Comparison of ENCODE assay signal across 8 cellular contexts in genomic region chr11:64877390-64878222, GRCh38. TPM values are rescaled to one million over a fixed set of nuclear protein-coding genes. Genes with fewer than 3 reads are reported as not detected.
DNase-seq lines count a peak whose midpoint lies in the region; ATAC-seq, FAIRE-seq and TF ChIP-seq lines count a peak whose summit lies in the region.

No MANE protein-coding gene starts in this region.

- CTCF ChIA-PET in A549 (lab: Yijun Ruan, JAX): interaction anchor here (0.5 to 31.5 kb wide), 10 partner anchors 14 to 286 kb away, joined by 3 to 1607 read pairs (median 4); partner anchors contain the start of genes ARL2 and CDC42BPG

- no peak for TF ChIP-seq CTCF in A549 (IDR thresholded peaks at IDR 0.05)

- no peak for TF ChIP-seq POLR2A in A549 (IDR thresholded peaks at IDR 0.05; ENCODE audit: low read length)

- FAIRE-seq in A549 (lab: Jason Lieb, UNC) (no peak), HTR-8/SVneo (lab: Jason Lieb, UNC) (no peak)

- POLR2A ChIA-PET in A549 (lab: Yijun Ruan, JAX): interaction anchor here (0.7 to 4.4 kb wide), 11 partner anchors 9 to 33 kb away, joined by 3 to 27 read pairs (median 5); partner anchors contain the start of gene CDC42BPG

- H3K27ac ChIP-seq in A549: peak overlapping the region; percentile 88 to 92

- peak overlapping the region; percentile 90 for H3K4me3 ChIP-seq in A549

- H3K4me1 ChIP-seq in A549: peaks cover 34% of the 10 kb centered on the region

- TF ChIP-seq EP300 in A549 (IDR thresholded peaks at IDR 0.05): no peak

- H3K4me1 Mint-ChIP-seq in effector memory CD8-positive, alpha-beta T cell (ENCODE audit: low read depth in 2 of 2): peaks cover 67 to 70% of the 10 kb centered on the region in 2 donors
- H3K4me1 Mint-ChIP-seq in natural killer cell treated with Interleukin-12 subunit alpha and Interleukin-12 subunit beta and Interleukin-15 and Interleukin-18, amount 100 ng/mL, for 72 hours (ENCODE audit: low read depth in 2 of 2): peaks cover 67 to 70% of the 10 kb centered on the region in 2 donors

- H3K36me3 Mint-ChIP-seq in effector memory CD8-positive, alpha-beta T cell (ENCODE audit: insufficient read depth): peaks cover 78% of the 10 kb centered on the region
- H3K36me3 Mint-ChIP-seq in natural killer cell treated with Interleukin-12 subunit alpha and Interleukin-12 subunit beta and Interleukin-15 and Interleukin-18, amount 100 ng/mL, for 72 hours: peaks cover 9% of the 10 kb centered on the region

- H3K4me2 ChIP-seq in A549: peak overlapping the region; percentile 95

- no peaks in the 10 kb centered on the region for H3K9me3 Mint-ChIP-seq in effector memory CD8-positive, alpha-beta T cell
- no peaks in the 10 kb centered on the region for H3K9me3 Mint-ChIP-seq in natural killer cell treated with Interleukin-12 subunit alpha and Interleukin-12 subunit beta and Interleukin-15 and Interleukin-18, amount 100 ng/mL, for 72 hours

- DNase-seq in A549 (ENCODE audit: low read depth in 1 of 2, low spot score in 1 of 2) (no peak), OCI-M1 (lab: John Stamatoyannopoulos, UW) (peak; percentile 58), HTR-8/SVneo (ENCODE audit: insufficient read length, low spot score) (no peak), NCI-H524 treated with DMSO at 0.1 percent for 48 hours (lab: John Stamatoyannopoulos, UW) (no peak)
- DNase-seq in effector memory CD8-positive, alpha-beta T cell: no peak
- DNase-seq in natural killer cell treated with Interleukin-12 subunit alpha and Interleukin-12 subunit beta and Interleukin-15 and Interleukin-18, amount 100 ng/mL, for 72 hours (ENCODE audit: low spot score): no peak

- TF ChIP-seq RAD21 in A549 (conservative IDR thresholded peaks at IDR 0.05 in 1 of 2, IDR thresholded peaks at IDR 0.05 in 1 of 2): no peak

- H3K27me3 Mint-ChIP-seq in effector memory CD8-positive, alpha-beta T cell: no peaks in the 10 kb centered on the region
- H3K27me3 Mint-ChIP-seq in natural killer cell treated with Interleukin-12 subunit alpha and Interleukin-12 subunit beta and Interleukin-15 and Interleukin-18, amount 100 ng/mL, for 72 hours: no peaks in the 10 kb centered on the region

- WGBS in A549 (ENCODE audit: missing lambda C conversion rate): 1% methylated on average over 39 of the region's 41 CpGs

- ATAC-seq in A549 (peak; percentile 17 to 28; a peak in 4 of 6 replicates), GM18861 (IDR thresholded peaks at IDR 0.05; ENCODE audit: unreplicated experiment) (peak; percentile 3), HG02678 (IDR thresholded peaks at IDR 0.05; ENCODE audit: unreplicated experiment) (no peak)
- ATAC-seq in effector memory CD8-positive, alpha-beta T cell (replicated peaks): peak; percentile 0
- peak in 1 of 2 donors; percentile 4 for ATAC-seq in natural killer cell treated with Interleukin-12 subunit alpha and Interleukin-12 subunit beta and Interleukin-15 and Interleukin-18, amount 100 ng/mL, for 72 hours

- H3K27ac Mint-ChIP-seq in effector memory CD8-positive, alpha-beta T cell: peak overlapping the region; percentile 98 to 99
- H3K27ac Mint-ChIP-seq in natural killer cell treated with Interleukin-12 subunit alpha and Interleukin-12 subunit beta and Interleukin-15 and Interleukin-18, amount 100 ng/mL, for 72 hours: peak overlapping the region; percentile 97 to 99

- peak overlapping the region; percentile 91 to 92 for H3K4me3 Mint-ChIP-seq in effector memory CD8-positive, alpha-beta T cell
- H3K4me3 Mint-ChIP-seq in natural killer cell treated with Interleukin-12 subunit alpha and Interleukin-12 subunit beta and Interleukin-15 and Interleukin-18, amount 100 ng/mL, for 72 hours: peak overlapping the region; percentile 99

- no peaks in the 10 kb centered on the region for H3K9me3 ChIP-seq in A549

TF ChIP-seq in A549, 52 proteins besides CTCF, POLR2A, EP300 and RAD21:
- no peak for TF ChIP-seq FOSL2 (IDR thresholded peaks at IDR 0.05)
- no peak for TF ChIP-seq FOSL2 (CRISPR knock-in tag; IDR thresholded peaks at IDR 0.05)
- no peak for TF ChIP-seq ZSCAN20 (CRISPR knock-in tag; IDR thresholded peaks at IDR 0.05)
- no peak for TF ChIP-seq PHF8 (IDR thresholded peaks at IDR 0.05; ENCODE audit: borderline replicate concordance, low read depth)
- no peak for TF ChIP-seq HOXB5 (CRISPR knock-in tag; IDR thresholded peaks at IDR 0.05)
- TF ChIP-seq MAX (IDR thresholded peaks at IDR 0.05): peak; percentile 50; the same call in 1 of the 2 replicates

RNA-seq across cellular contexts. Expression of gene EHD1, which starts 0.8 kb away (rescaled TPM):
- 25.9 and 27.7 TPM in 2 replicates for polyA plus RNA-seq in A549 (2011; rRNA removed)
- 96.0 and 103 TPM in 2 replicates for polyA plus RNA-seq in A549 (2012; cell fraction: cytosol; rRNA removed)
- polyA plus RNA-seq in A549 (2012; cell fraction: nucleus; rRNA removed): 153 and 200 TPM in 2 replicates
- polyA plus RNA-seq in A549 (2017; fragmentation: RNase III; extraction: RNeasy Plus Mini Kit Qiagen cat#74134 plus additional on column Dnase treatment): 37.8 to 52.4 TPM (median 43.4 TPM) in 3 replicates
- 65.8 and 67.3 TPM in 2 replicates for polyA minus RNA-seq in A549 (2011; rRNA and poly(A)+ RNA removed)
- 100 to 1,000 TPM; 202 to 235 TPM for total RNA-seq in natural killer cell treated with Interleukin-12 subunit alpha and Interleukin-12 subunit beta and Interleukin-15 and Interleukin-18, amount 100 ng/mL, for 72 hours

RNA-seq across cellular contexts. Expression of gene CDC42BPG, which starts 33.2 kb away (rescaled TPM):
- 0.35 and 0.50 TPM in 2 replicates for polyA plus RNA-seq in A549 (2011; rRNA removed)
- polyA plus RNA-seq in A549 (2012; cell fraction: cytosol; rRNA removed): 0.26 and 0.49 TPM in 2 replicates
- polyA plus RNA-seq in A549 (2012; cell fraction: nucleus; rRNA removed): 1.3 and 1.8 TPM in 2 replicates
- polyA plus RNA-seq in A549 (2017; fragmentation: RNase III; extraction: RNeasy Plus Mini Kit Qiagen cat#74134 plus additional on column Dnase treatment): 1.0 to 1.1 TPM (median 1.0 TPM) in 3 replicates
- polyA minus RNA-seq in A549 (2011; rRNA and poly(A)+ RNA removed): 0.45 and 1.0 TPM in 2 replicates
- 1 to 10 TPM in 1 of 2 donors, under 1 TPM in 1; 0.59 to 1.9 TPM for total RNA-seq in natural killer cell treated with Interleukin-12 subunit alpha and Interleukin-12 subunit beta and Interleukin-15 and Interleukin-18, amount 100 ng/mL, for 72 hours

RNA-seq across cellular contexts. Expression of gene ATG2A, which starts 39.4 kb away (rescaled TPM):
- 3.1 and 4.0 TPM in 2 replicates for polyA plus RNA-seq in A549 (2011; rRNA removed)
- 9.1 and 14.1 TPM in 2 replicates for polyA plus RNA-seq in A549 (2012; cell fraction: cytosol; rRNA removed)
- 34.5 and 48.9 TPM in 2 replicates for polyA plus RNA-seq in A549 (2012; cell fraction: nucleus; rRNA removed)
- polyA plus RNA-seq in A549 (2017; fragmentation: RNase III; extraction: RNeasy Plus Mini Kit Qiagen cat#74134 plus additional on column Dnase treatment): 10.7 to 13.4 TPM (median 12.8 TPM) in 3 replicates
- polyA minus RNA-seq in A549 (2011; rRNA and poly(A)+ RNA removed): 8.2 TPM in 2 replicates
- 10 to 100 TPM; 24.1 to 31.9 TPM for total RNA-seq in natural killer cell treated with Interleukin-12 subunit alpha and Interleukin-12 subunit beta and Interleukin-15 and Interleukin-18, amount 100 ng/mL, for 72 hours

RNA-seq across cellular contexts. Expression of gene PPP2R5B, which starts 46.9 kb away (rescaled TPM):
- polyA plus RNA-seq in A549 (2011; rRNA removed) (6.9 and 11.1 TPM in 2 replicates), A549 (2017; fragmentation: RNase III; extraction: RNeasy Plus Mini Kit Qiagen cat#74134 plus additional on column Dnase treatment) (3.9 to 6.1 TPM (median 5.7 TPM) in 3 replicates)
- polyA plus RNA-seq in A549 (2012; cell fraction: cytosol; rRNA removed): 5.5 and 6.4 TPM in 2 replicates
- 12.3 TPM in 2 replicates for polyA plus RNA-seq in A549 (2012; cell fraction: nucleus; rRNA removed)
- 5.3 and 7.6 TPM in 2 replicates for polyA minus RNA-seq in A549 (2011; rRNA and poly(A)+ RNA removed)
- total RNA-seq in natural killer cell treated with Interleukin-12 subunit alpha and Interleukin-12 subunit beta and Interleukin-15 and Interleukin-18, amount 100 ng/mL, for 72 hours: 10 to 100 TPM; 32.6 to 35.6 TPM

RNA-seq across cellular contexts. Expression of gene GPHA2, which starts 58.1 kb away (rescaled TPM):
- not detected in 2 replicates for polyA plus RNA-seq in A549 (2011; rRNA removed)
- not detected in 2 replicates for polyA plus RNA-seq in A549 (2012; cell fraction: cytosol; rRNA removed)
- polyA plus RNA-seq in A549 (2012; cell fraction: nucleus; rRNA removed): 0.32 TPM in 1 of 2 replicates, not detected in the other
- not detected in 3 replicates for polyA plus RNA-seq in A549 (2017; fragmentation: RNase III; extraction: RNeasy Plus Mini Kit Qiagen cat#74134 plus additional on column Dnase treatment)
- polyA minus RNA-seq in A549 (2011; rRNA and poly(A)+ RNA removed): not detected in 2 replicates
- total RNA-seq in natural killer cell treated with Interleukin-12 subunit alpha and Interleukin-12 subunit beta and Interleukin-15 and Interleukin-18, amount 100 ng/mL, for 72 hours: not detected
